In genomic region chr1:111212634-111213335, GRCh38 we compare ENCODE assay signal across 16 cellular contexts. TPM values are rescaled to one million over a fixed set of nuclear protein-coding genes. Genes with fewer than 3 reads are reported as not detected.
DNase-seq lines count a peak whose midpoint lies in the region; ATAC-seq and TF ChIP-seq lines count a peak whose summit lies in the region.
"Had no signal": no experiment of that assay in that cellular context is flagged by ENCODE, and none has a peak within 500 bp of the region (broad histone marks: within the 10 kb centered on the region; RNA-seq: fewer than 3 reads in every experiment).

No MANE protein-coding gene starts in this region.

- H3K4me1 ChIP-seq in hepatocyte (ENCODE audit: insufficient read depth) (peaks cover 24% of the 10 kb centered on the region), thymus (ENCODE audit: control insufficient read depth, insufficient read depth, low read length) (peaks cover 57% of the 10 kb centered on the region)
- H3K4me1 ChIP-seq: BE2C had no signal

- POLR2A ChIA-PET in T-cell (lab: Charles Lee): interaction anchor here in 1 of 2 donors (0.6 to 0.8 kb wide), 2 partner anchors 9 to 30 kb away, joined by 3 read pairs; no protein-coding TSS in a partner anchor

- no peaks in the 10 kb centered on the region for H4K20me1 ChIP-seq in hepatocyte (ENCODE audit: insufficient read depth, poor library complexity, severe bottlenecking)

- DNase-seq in activated naive CD4-positive, alpha-beta T cell treated with anti-CD3 and anti-CD28 coated beads for 36 hours: no peak
- no peak for DNase-seq in activated naive CD4-positive, alpha-beta T cell treated with anti-CD3 and anti-CD28 coated beads, Interleukin-2, amount 50 U/mL, for 16 hours
- DNase-seq in T-cell (no peak), hepatocyte (ENCODE audit: low spot score) (no peak), OCI-M1 (lab: John Stamatoyannopoulos, UW) (no peak), pons (ENCODE audit: low spot score) (no peak)
- DNase-seq: BE2C; NCI-H1694; NCI-H82; stimulated activated CD4-positive, alpha-beta T cell treated with anti-CD3 and anti-CD28 coated beads, Interleukin-4, amount 100 ng/mL, for 1 hour; stimulated activated naive CD4-positive, alpha-beta T cell treated with Interleukin-2 at 50 U/mL for 16 hours had no signal

- H3K4me1 Mint-ChIP-seq in activated naive CD4-positive, alpha-beta T cell treated with anti-CD3 and anti-CD28 coated beads for 36 hours (ENCODE audit: low read depth): peaks cover 69% of the 10 kb centered on the region
- H3K4me1 Mint-ChIP-seq in T-cell: peaks cover 78 to 89% (median 87%) of the 10 kb centered on the region in 3 donors

- intact Hi-C loops in activated naive CD4-positive, alpha-beta T cell treated with anti-CD3 and anti-CD28 coated beads for 36 hours (cut with micrococcal nuclease): no loop called here

- no peaks in the 10 kb centered on the region for H3K36me3 Mint-ChIP-seq in activated naive CD4-positive, alpha-beta T cell treated with anti-CD3 and anti-CD28 coated beads for 36 hours (ENCODE audit: low read depth)
- H3K36me3 Mint-ChIP-seq in T-cell: no peaks in the 10 kb centered on the region
- H3K36me3 Mint-ChIP-seq: mesothelial cell of epicardium had no signal

- H3K4me2 ChIP-seq in hepatocyte: no peak overlapping the region

- no peaks in the 10 kb centered on the region for H3K27me3 Mint-ChIP-seq in activated naive CD4-positive, alpha-beta T cell treated with anti-CD3 and anti-CD28 coated beads for 36 hours (ENCODE audit: low read depth)
- H3K27me3 Mint-ChIP-seq in T-cell: peaks cover 0 to 2% of the 10 kb centered on the region in 2 donors

- no peaks in the 10 kb centered on the region for H3K9me2 ChIP-seq in hepatocyte (replicated peaks; ENCODE audit: insufficient read depth)

- no peak overlapping the region for H3K4me3 ChIP-seq in hepatocyte
- no peak overlapping the region for H3K4me3 ChIP-seq in thymus (ENCODE audit: low read length)

- no peaks in the 10 kb centered on the region for H3K79me2 ChIP-seq in hepatocyte

- no peaks in the 10 kb centered on the region for H3K9me3 Mint-ChIP-seq in activated naive CD4-positive, alpha-beta T cell treated with anti-CD3 and anti-CD28 coated beads for 36 hours
- peaks cover 0 to 2% (median 2%) of the 10 kb centered on the region in 3 donors for H3K9me3 Mint-ChIP-seq in T-cell

- no peak for TF ChIP-seq CTCF in hepatocyte (IDR thresholded peaks at IDR 0.05; ENCODE audit: poor library complexity)

- H3K4me3 Mint-ChIP-seq in activated naive CD4-positive, alpha-beta T cell treated with anti-CD3 and anti-CD28 coated beads for 36 hours: peak overlapping the region; percentile 75
- peak overlapping the region in 2 of 3 donors; percentile 63 to 81 for H3K4me3 Mint-ChIP-seq in T-cell
- H3K4me3 Mint-ChIP-seq: mesothelial cell of epicardium had no signal

- H3K9me3 ChIP-seq in hepatocyte (ENCODE audit: low read depth): no peaks in the 10 kb centered on the region
- H3K9me3 ChIP-seq in thymus (ENCODE audit: control insufficient read depth): no peaks in the 10 kb centered on the region
- H3K9me3 ChIP-seq: BE2C had no signal

- H3K36me3 ChIP-seq in hepatocyte (replicated peaks; ENCODE audit: insufficient read depth, low read depth): no peaks in the 10 kb centered on the region
- H3K36me3 ChIP-seq in thymus (ENCODE audit: control insufficient read depth, insufficient read depth): no peaks in the 10 kb centered on the region
- H3K36me3 ChIP-seq: BE2C had no signal

- CTCF ChIA-PET in activated naive CD4-positive, alpha-beta T cell treated with anti-CD3 and anti-CD28 coated beads for 36 hours (lab: Charles Lee): interaction anchor here (2.3 kb wide), 1 partner anchor 11 kb away, joined by 6 read pairs; no protein-coding TSS in a partner anchor
- CTCF ChIA-PET in T-cell (lab: Charles Lee): interaction anchor here (0.6 to 0.7 kb wide), 3 partner anchors 11 to 428 kb away, joined by 3 read pairs; no protein-coding TSS in a partner anchor

- ATAC-seq in T-cell (replicated peaks in 1 of 4) (no peak), HG02678 (IDR thresholded peaks at IDR 0.05; ENCODE audit: unreplicated experiment) (no peak)
- ATAC-seq: activated CD4-positive, CD25-positive, alpha-beta regulatory T cell treated with anti-CD3 and anti-CD28 coated beads, Interleukin-2, amount 50 U/mL, for 24 hours had no signal

- no peak overlapping the region for H2AFZ ChIP-seq in hepatocyte

- H3K27ac ChIP-seq in hepatocyte (peak overlapping the region; percentile 55), thymus (ENCODE audit: low read depth) (peak overlapping the region; percentile 99)

- H3K27me3 ChIP-seq in hepatocyte: no peaks in the 10 kb centered on the region
- H3K27me3 ChIP-seq in thymus (ENCODE audit: control insufficient read depth, insufficient read depth): no peaks in the 10 kb centered on the region

- peak overlapping the region; percentile 99 for H3K27ac Mint-ChIP-seq in activated naive CD4-positive, alpha-beta T cell treated with anti-CD3 and anti-CD28 coated beads for 36 hours
- peak overlapping the region; percentile 95 to 96 for H3K27ac Mint-ChIP-seq in T-cell
- H3K27ac Mint-ChIP-seq: mesothelial cell of epicardium had no signal

- 74% methylated on average over 5 of the region's 5 CpGs for WGBS in hepatocyte (ENCODE audit: low lambda C conversion rate, missing lambda C conversion rate)
- 88% methylated on average over 5 of the region's 5 CpGs for WGBS in thymus

RNA-seq across cellular contexts. Expression of gene DENND2D, which starts 12.3 kb away (rescaled TPM):
- total RNA-seq in activated naive CD4-positive, alpha-beta T cell treated with anti-CD3 and anti-CD28 coated beads for 36 hours: 100 to 1,000 TPM; 210 to 213 TPM
- total RNA-seq in T-cell: 100 to 1,000 TPM; 128 to 234 (median 222) TPM
- 7.3 and 7.6 TPM in 2 replicates for total RNA-seq in hepatocyte
- polyA plus RNA-seq in hepatocyte: 8.3 and 14.3 TPM in 2 replicates
- 134 TPM for polyA plus RNA-seq in thymus
- total RNA-seq: G401 had no signal

RNA-seq across cellular contexts. Expression of gene CHI3L2, which starts 14.7 kb away (rescaled TPM):
- total RNA-seq in activated naive CD4-positive, alpha-beta T cell treated with anti-CD3 and anti-CD28 coated beads for 36 hours: 1 to 10 TPM; 5.3 to 5.5 TPM
- 10 to 100 TPM in 4 of 5 donors, 1 to 10 TPM in 1; 3.6 to 28.1 (median 10.9) TPM for total RNA-seq in T-cell
- 2.4 and 5.7 TPM in 2 replicates for total RNA-seq in hepatocyte
- polyA plus RNA-seq in hepatocyte: 0.24 and 3.9 TPM in 2 replicates
- 190 TPM for polyA plus RNA-seq in thymus
- total RNA-seq: G401, mesothelial cell of epicardium had no signal

Comparison
In these comparisons a context has a peak if more than half of its experiments do, and no peak if none do; other contexts are left out.
1. RNA of gene DENND2D, which starts 12.3 kb away (total RNA-seq): 128 to 234 TPM in T-cell and 210 to 213 TPM in activated naive CD4-positive, alpha-beta T cell treated with anti-CD3 and anti-CD28 coated beads for 36 hours; 7.3 to 7.6 TPM in hepatocyte; every median in the first group is over 10 times any median in the second.